ENCODE assay signal across 2 cellular contexts in genomic region chr7:131007439-131008330, GRCh38.
A peak's percentile ranks its signal among the peaks of the same experiment; 100 is the strongest.
TF ChIP-seq lines count a peak whose summit lies in the region.

No MANE protein-coding gene starts in this region.

TF ChIP-seq in GM23338, 12 proteins besides CTCF, POLR2A, EP300 and RAD21 (continued from another document):
- TF ChIP-seq POLR2AphosphoS5 (IDR thresholded peaks at IDR 0.05; ENCODE audit: low read depth) (no peak), JUNB (IDR thresholded peaks at IDR 0.05; ENCODE audit: unreplicated experiment) (no peak), ETS1 (IDR thresholded peaks at IDR 0.05) (no peak), REST (IDR thresholded peaks at IDR 0.05; ENCODE audit: unreplicated experiment) (no peak), STAT1 (IDR thresholded peaks at IDR 0.05; ENCODE audit: unreplicated experiment) (no peak), ZNF462 (CRISPR knock-in tag; IDR thresholded peaks at IDR 0.05) (no peak), CREB1 (CRISPR knock-in tag; IDR thresholded peaks at IDR 0.05; ENCODE audit: low read depth) (no peak), ZNF331 (CRISPR knock-in tag; IDR thresholded peaks at IDR 0.05; ENCODE audit: low read depth) (no peak), EZH2phosphoT487 (IDR thresholded peaks at IDR 0.05; ENCODE audit: unreplicated experiment) (no peak)
TF ChIP-seq in GM23338: peak in this region for 0.

TF ChIP-seq in H1, 55 proteins besides CTCF, POLR2A, EP300 and RAD21:
- peak; percentile 42; the same call in 1 of the 2 replicates for TF ChIP-seq E2F6 (IDR thresholded peaks at IDR 0.05)
- TF ChIP-seq YY1 (IDR thresholded peaks at IDR 0.05; ENCODE audit: low read depth, low read length): peak; percentile 45; the same call in 1 of the 2 replicates
- no peak for TF ChIP-seq POU5F1 (IDR thresholded peaks at IDR 0.05; ENCODE audit: low read depth, low read length)
- no peak for TF ChIP-seq RBBP5 (IDR thresholded peaks at IDR 0.05; ENCODE audit: borderline replicate concordance, low read depth, low read length)
- TF ChIP-seq MAX (IDR thresholded peaks at IDR 0.05): peak; percentile 80
